ENCODE assay signal across 9 cellular contexts in genomic region chr3:51966486-51966885, GRCh38. TPM values are rescaled to one million over a fixed set of nuclear protein-coding genes. Genes with fewer than 3 reads are reported as not detected.
DNase-seq lines count a peak whose midpoint lies in the region; ATAC-seq, FAIRE-seq and TF ChIP-seq lines count a peak whose summit lies in the region.
"Had no signal": no experiment of that assay in that cellular context is flagged by ENCODE, and none has a peak within 500 bp of the region (broad histone marks: within the 10 kb centered on the region; RNA-seq: fewer than 3 reads in every experiment).

No MANE protein-coding gene starts in this region.

- H3K27ac ChIP-seq in body of pancreas, result peak overlapping the region in 3 of 4 donors; percentile 77 to 91 (median 83)

- H3K36me3 ChIP-seq in body of pancreas (replicated peaks in 1 of 2; ENCODE audit: insufficient read depth in 1 of 2, low read depth in 2 of 2), result no peaks in the 10 kb centered on the region

- no peaks in the 10 kb centered on the region for H3K9me3 ChIP-seq in body of pancreas

- H3K9me3 Mint-ChIP-seq in activated CD8-positive, alpha-beta memory T cell treated with anti-CD3 and anti-CD28 coated beads, Interleukin-2, amount 10 ng/mL, durations not matched to agents 7 days and 5 days (ENCODE audit: low read depth), result no peaks in the 10 kb centered on the region
- no peaks in the 10 kb centered on the region for H3K9me3 Mint-ChIP-seq in memory B cell
- no peaks in the 10 kb centered on the region for H3K9me3 Mint-ChIP-seq in type B pancreatic cell

- no peak for TF ChIP-seq POLR2A in body of pancreas (IDR thresholded peaks at IDR 0.05)

- no peaks in the 10 kb centered on the region for H3K36me3 Mint-ChIP-seq in activated CD8-positive, alpha-beta memory T cell treated with anti-CD3 and anti-CD28 coated beads, Interleukin-2, amount 10 ng/mL, durations not matched to agents 7 days and 5 days
- H3K36me3 Mint-ChIP-seq in memory B cell, result no peaks in the 10 kb centered on the region
- H3K36me3 Mint-ChIP-seq in type B pancreatic cell, result peaks cover 4% of the 10 kb centered on the region

- 74 to 90% methylated on average over 2 to 4 of the region's 5 CpGs for WGBS in body of pancreas, 2 donors

- ATAC-seq in activated CD8-positive, alpha-beta memory T cell treated with anti-CD3 and anti-CD28 coated beads, Interleukin-2, amount 10 ng/mL, durations not matched to agents 7 days and 5 days, result no peak
- ATAC-seq in body of pancreas, result no peak
- no peak for ATAC-seq in memory B cell (ENCODE audit: low read depth)

- H3K27me3 Mint-ChIP-seq in activated CD8-positive, alpha-beta memory T cell treated with anti-CD3 and anti-CD28 coated beads, Interleukin-2, amount 10 ng/mL, durations not matched to agents 7 days and 5 days, result peaks cover 10% of the 10 kb centered on the region
- H3K27me3 Mint-ChIP-seq in memory B cell, result no peaks in the 10 kb centered on the region
- no peaks in the 10 kb centered on the region for H3K27me3 Mint-ChIP-seq in type B pancreatic cell

- H3K27me3 ChIP-seq in body of pancreas, result no peaks in the 10 kb centered on the region

- no peak for FAIRE-seq in GM19239 (lab: Jason Lieb, UNC)

- H3K4me1 ChIP-seq in body of pancreas, result peaks cover 67% of the 10 kb centered on the region

- no peak for DNase-seq in activated CD8-positive, alpha-beta memory T cell treated with anti-CD3 and anti-CD28 coated beads, Interleukin-2, amount 10 ng/mL, durations not matched to agents 7 days and 5 days
- DNase-seq in activated CD8-positive, alpha-beta memory T cell treated with anti-CD3 and anti-CD28 coated beads for 24 hours, result no peak
- DNase-seq in body of pancreas (no peak), memory B cell (ENCODE audit: low spot score in 2 of 2) (no peak), type B pancreatic cell (ENCODE audit: extremely low spot score, unreplicated experiment) (no peak), NCI-H1048 (lab: John Stamatoyannopoulos, UW) (no peak), GM19239 (ENCODE audit: insufficient read length, low spot score) (no peak)
- no peak for DNase-seq in activated CD4-positive, alpha-beta T cell treated with anti-CD3 and anti-CD28 coated beads for 48 hours

- peak overlapping the region; percentile 71 for H3K4me3 Mint-ChIP-seq in activated CD8-positive, alpha-beta memory T cell treated with anti-CD3 and anti-CD28 coated beads, Interleukin-2, amount 10 ng/mL, durations not matched to agents 7 days and 5 days
- peak overlapping the region; percentile 86 for H3K4me3 Mint-ChIP-seq in memory B cell
- H3K4me3 Mint-ChIP-seq in type B pancreatic cell, result peak overlapping the region; percentile 86

- peaks cover 10% of the 10 kb centered on the region for H3K4me1 Mint-ChIP-seq in activated CD8-positive, alpha-beta memory T cell treated with anti-CD3 and anti-CD28 coated beads, Interleukin-2, amount 10 ng/mL, durations not matched to agents 7 days and 5 days
- H3K4me1 Mint-ChIP-seq in memory B cell (peaks cover 22% of the 10 kb centered on the region), type B pancreatic cell (ENCODE audit: unreplicated experiment) (peaks cover 38% of the 10 kb centered on the region)

- no peak overlapping the region for H3K27ac Mint-ChIP-seq in activated CD8-positive, alpha-beta memory T cell treated with anti-CD3 and anti-CD28 coated beads, Interleukin-2, amount 10 ng/mL, durations not matched to agents 7 days and 5 days
- H3K27ac Mint-ChIP-seq in memory B cell (peak overlapping the region; percentile 50), type B pancreatic cell (peak overlapping the region; percentile 82)

- intact Hi-C loops in body of pancreas (cut with DNase I), result no loop called here

- no peak for TF ChIP-seq CTCF in body of pancreas (IDR thresholded peaks at IDR 0.05)
- TF ChIP-seq CTCF in type B pancreatic cell (conservative IDR thresholded peaks at IDR 0.05), result no peak

- H3K4me3 ChIP-seq in body of pancreas, result peak overlapping the region in 1 of 2 donors; percentile 42

- CTCF ChIA-PET in activated CD8-positive, alpha-beta memory T cell treated with anti-CD3 and anti-CD28 coated beads, Interleukin-2, amount 10 ng/mL, durations not matched to agents 7 days and 5 days (lab: Charles Lee), result interaction anchor here (4.8 kb wide), 1 partner anchor 24 kb away, joined by 26 read pairs; the partner anchor contains the start of genes PARP3 and RRP9

RNA-seq across cellular contexts. Expression of gene PCBP4, which starts 0.8 kb away (rescaled TPM):
- 10 to 100 TPM; 11.4 to 21.1 TPM for total RNA-seq in activated CD8-positive, alpha-beta memory T cell treated with anti-CD3 and anti-CD28 coated beads, Interleukin-2, amount 10 ng/mL, durations not matched to agents 7 days and 5 days
- total RNA-seq in body of pancreas (10 to 100 TPM; 16.6 to 24.7 TPM), type B pancreatic cell (ENCODE audit: low replicate concordance) (74.8 and 91.9 TPM in 2 replicates)

RNA-seq across cellular contexts. Expression of gene ABHD14B, which starts 7.4 kb away (rescaled TPM):
- 10 to 100 TPM; 36.2 to 36.7 TPM for total RNA-seq in activated CD8-positive, alpha-beta memory T cell treated with anti-CD3 and anti-CD28 coated beads, Interleukin-2, amount 10 ng/mL, durations not matched to agents 7 days and 5 days
- 10 to 100 TPM; 35.9 to 54.5 TPM for total RNA-seq in body of pancreas
- total RNA-seq in type B pancreatic cell (ENCODE audit: low replicate concordance), result 22.1 and 27.2 TPM in 2 replicates

RNA-seq across cellular contexts. Expression of gene ABHD14A, which starts 8.4 kb away (rescaled TPM):
- 10 to 100 TPM; 11.8 to 13.7 TPM for total RNA-seq in activated CD8-positive, alpha-beta memory T cell treated with anti-CD3 and anti-CD28 coated beads, Interleukin-2, amount 10 ng/mL, durations not matched to agents 7 days and 5 days
- total RNA-seq in body of pancreas (10 to 100 TPM; 15.5 to 16.1 TPM), type B pancreatic cell (ENCODE audit: low replicate concordance) (12.2 and 16.6 TPM in 2 replicates)

RNA-seq across cellular contexts. Expression of gene GPR62, which starts 11.3 kb away (rescaled TPM):
- total RNA-seq in activated CD8-positive, alpha-beta memory T cell treated with anti-CD3 and anti-CD28 coated beads, Interleukin-2, amount 10 ng/mL, durations not matched to agents 7 days and 5 days, result not detected
- total RNA-seq in body of pancreas (not detected), type B pancreatic cell (ENCODE audit: low replicate concordance) (0.17 TPM in 1 of 2 replicates, not detected in the other)
- total RNA-seq: NCI-H460 had no signal

RNA-seq across cellular contexts. Expression of gene ACY1, which starts 16.8 kb away (rescaled TPM):
- total RNA-seq in activated CD8-positive, alpha-beta memory T cell treated with anti-CD3 and anti-CD28 coated beads, Interleukin-2, amount 10 ng/mL, durations not matched to agents 7 days and 5 days, result 10 to 100 TPM; 18.1 to 21.3 TPM
- 10 to 100 TPM; 31.1 to 40.2 TPM for total RNA-seq in body of pancreas
- total RNA-seq in type B pancreatic cell (ENCODE audit: low replicate concordance), result 54.2 and 55.9 TPM in 2 replicates
